ENCODE assay signal across 2 cellular contexts in the genomic region with DNA sequence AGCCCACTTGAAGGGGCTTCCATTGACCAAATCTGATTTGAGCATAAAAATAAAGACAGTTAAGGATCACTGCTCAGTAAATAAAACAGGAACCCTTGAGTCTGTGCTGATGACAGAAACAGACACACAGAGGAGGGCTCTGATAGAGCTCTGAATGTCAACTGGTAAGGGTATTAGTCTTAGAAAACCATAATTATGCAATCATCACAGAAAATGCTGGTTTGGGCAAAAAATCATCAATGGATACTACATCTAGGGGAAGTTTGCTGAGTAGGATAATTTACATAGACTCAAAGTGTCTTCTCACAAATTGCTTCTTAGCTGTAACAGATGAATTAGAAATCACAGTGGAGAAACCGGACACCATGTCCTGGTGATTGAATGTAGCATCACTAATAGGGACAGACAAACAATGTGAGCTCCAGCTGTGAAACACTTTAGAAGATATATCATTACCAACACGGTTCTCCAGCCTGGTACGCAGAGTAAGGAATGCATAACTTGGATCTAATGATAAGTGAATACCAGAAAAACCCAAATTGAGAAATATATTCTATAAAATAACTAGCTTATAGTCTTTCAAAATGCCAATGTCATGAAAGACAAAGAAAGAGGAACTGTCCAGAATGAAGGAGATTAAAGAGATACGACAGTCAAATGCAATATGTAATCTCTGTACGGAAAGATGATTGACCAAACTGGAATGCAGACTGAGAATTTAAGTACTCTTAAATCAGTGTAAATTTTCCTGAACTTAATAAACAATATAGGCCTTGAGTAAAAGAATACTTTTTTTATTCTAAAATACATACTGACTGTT.
TF ChIP-seq lines count a peak whose summit lies in the region.

No MANE protein-coding gene starts in this region.

TF ChIP-seq in WTC11, 78 proteins besides CTCF, POLR2A, EP300 and RAD21 (continued from another document):
- TF ChIP-seq ATF2 (CRISPR knock-in tag; IDR thresholded peaks at IDR 0.05; ENCODE audit: borderline replicate concordance, low read depth) (no peak), TEAD1 (CRISPR knock-in tag; IDR thresholded peaks at IDR 0.05) (no peak)
- TF ChIP-seq, protein P1, sequence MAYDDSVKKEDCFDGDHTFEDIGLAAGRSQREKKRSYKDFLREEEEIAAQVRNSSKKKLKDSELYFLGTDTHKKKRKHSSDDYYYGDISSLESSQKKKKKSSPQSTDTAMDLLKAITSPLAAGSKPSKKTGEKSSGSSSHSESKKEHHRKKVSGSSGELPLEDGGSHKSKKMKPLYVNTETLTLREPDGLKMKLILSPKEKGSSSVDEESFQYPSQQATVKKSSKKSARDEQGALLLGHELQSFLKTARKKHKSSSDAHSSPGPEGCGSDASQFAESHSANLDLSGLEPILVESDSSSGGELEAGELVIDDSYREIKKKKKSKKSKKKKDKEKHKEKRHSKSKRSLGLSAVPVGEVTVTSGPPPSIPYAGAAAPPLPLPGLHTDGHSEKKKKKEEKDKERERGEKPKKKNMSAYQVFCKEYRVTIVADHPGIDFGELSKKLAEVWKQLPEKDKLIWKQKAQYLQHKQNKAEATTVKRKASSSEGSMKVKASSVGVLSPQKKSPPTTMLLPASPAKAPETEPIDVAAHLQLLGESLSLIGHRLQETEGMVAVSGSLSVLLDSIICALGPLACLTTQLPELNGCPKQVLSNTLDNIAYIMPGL (CRISPR knock-in tag; IDR thresholded peaks at IDR 0.05) = no peak
- TF ChIP-seq, protein P2, sequence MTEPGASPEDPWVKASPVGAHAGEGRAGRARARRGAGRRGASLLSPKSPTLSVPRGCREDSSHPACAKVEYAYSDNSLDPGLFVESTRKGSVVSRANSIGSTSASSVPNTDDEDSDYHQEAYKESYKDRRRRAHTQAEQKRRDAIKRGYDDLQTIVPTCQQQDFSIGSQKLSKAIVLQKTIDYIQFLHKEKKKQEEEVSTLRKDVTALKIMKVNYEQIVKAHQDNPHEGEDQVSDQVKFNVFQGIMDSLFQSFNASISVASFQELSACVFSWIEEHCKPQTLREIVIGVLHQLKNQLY (CRISPR knock-in tag; IDR thresholded peaks at IDR 0.05) = no peak
- TF ChIP-seq, protein P3, sequence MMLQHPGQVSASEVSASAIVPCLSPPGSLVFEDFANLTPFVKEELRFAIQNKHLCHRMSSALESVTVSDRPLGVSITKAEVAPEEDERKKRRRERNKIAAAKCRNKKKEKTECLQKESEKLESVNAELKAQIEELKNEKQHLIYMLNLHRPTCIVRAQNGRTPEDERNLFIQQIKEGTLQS (CRISPR knock-in tag; conservative IDR thresholded peaks at IDR 0.05) = no peak

TF ChIP-seq in neural cell, 6 proteins besides CTCF, POLR2A, EP300 and RAD21 (continued from another document):
- no peak for TF ChIP-seq EZH2 (IDR thresholded peaks at IDR 0.05; ENCODE audit: borderline replicate concordance, insufficient read depth, low read length, poor library complexity, severe bottlenecking)
